ENCODE assay signal across 26 cellular contexts in the genomic region with DNA sequence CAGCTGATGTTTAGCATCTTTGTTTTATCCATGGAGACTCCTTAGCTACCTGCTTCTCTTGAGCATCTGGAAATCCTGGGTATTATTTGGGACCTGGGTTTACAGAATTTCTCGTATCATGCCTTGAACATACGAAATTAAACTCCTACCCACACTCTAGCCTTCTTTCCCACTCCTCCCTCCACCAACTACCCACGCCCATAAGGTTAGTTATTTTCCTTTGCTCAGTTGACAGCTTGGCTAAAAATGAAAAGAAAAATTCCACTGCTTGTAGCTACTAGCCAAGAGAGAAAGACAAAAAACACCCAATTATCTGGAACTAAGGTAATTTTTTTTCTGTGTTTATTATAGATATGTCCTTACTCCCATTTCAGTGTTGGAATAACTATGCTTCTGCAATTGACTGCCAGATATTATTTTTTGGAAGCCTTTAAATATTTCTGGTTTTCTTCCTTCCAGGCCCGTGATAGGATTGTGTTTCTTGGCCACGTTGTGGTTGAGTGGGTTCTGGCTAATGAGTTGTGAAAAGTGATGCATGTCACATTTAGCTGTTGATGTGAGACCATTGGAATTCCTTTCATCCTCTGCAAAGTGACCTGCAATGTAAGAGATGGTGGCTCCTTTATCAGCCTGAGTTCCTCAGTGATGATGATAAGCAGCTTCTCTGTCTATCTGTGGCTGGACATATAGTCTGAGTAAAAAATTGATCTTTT.
DNase-seq lines count a peak whose midpoint lies in the region; ATAC-seq, FAIRE-seq and TF ChIP-seq lines count a peak whose summit lies in the region.
"Had no signal": no experiment of that assay in that cellular context is flagged by ENCODE, and none has a peak within 500 bp of the region (broad histone marks: within the 10 kb centered on the region; RNA-seq: fewer than 3 reads in every experiment).

No MANE protein-coding gene starts in this region.

- WGBS in tibial nerve, 2 donors, result 42 to 51% methylated on average over 5 of the region's 5 CpGs
- 29 to 46% (median 34%) methylated on average over 5 of the region's 5 CpGs for WGBS in small intestine, 3 donors

- TF ChIP-seq CTCF in astrocyte of the spinal cord (IDR thresholded peaks at IDR 0.05; ENCODE audit: low read depth, low read length), result no peak
- no peak for TF ChIP-seq CTCF in tibial nerve (IDR thresholded peaks at IDR 0.05)

- H3K9me3 ChIP-seq in tibial nerve (no peaks in the 10 kb centered on the region), small intestine (ENCODE audit: control insufficient read depth, low read depth) (no peaks in the 10 kb centered on the region)
- H3K9me3 ChIP-seq: HAP-1, MG63, uterus had no signal

- peak; percentile 41 for ATAC-seq in sciatic nerve
- ATAC-seq: activated CD8-positive, alpha-beta memory T cell treated with anti-CD3 and anti-CD28 coated beads, Interleukin-2, amount 10 ng/mL, durations not matched to agents 7 days and 5 days; activated naive CD4-positive, alpha-beta T cell treated with anti-CD3 and anti-CD28 coated beads, Interleukin-2, amount 50 U/mL, for 72 hours; esophagus mucosa; left lobe of liver had no signal

- H3K4me1 ChIP-seq in tibial nerve, result no peaks in the 10 kb centered on the region
- no peaks in the 10 kb centered on the region for H3K4me1 ChIP-seq in small intestine (ENCODE audit: control insufficient read depth in 2 of 2, insufficient read depth in 1 of 2, low read depth in 1 of 2, low read length in 1 of 2)
- H3K4me1 ChIP-seq: HAP-1, uterus had no signal

- H3K27ac ChIP-seq in tibial nerve (no peak overlapping the region), small intestine (ENCODE audit: low read depth in 1 of 2, low read length in 1 of 2) (no peak overlapping the region)
- H3K27ac ChIP-seq: uterus, VCaP had no signal

- no peaks in the 10 kb centered on the region for H3K36me3 ChIP-seq in tibial nerve
- no peaks in the 10 kb centered on the region for H3K36me3 ChIP-seq in small intestine (ENCODE audit: control insufficient read depth in 2 of 2, insufficient read depth in 2 of 2, low read length in 2 of 2)
- H3K36me3 ChIP-seq: HAP-1, MG63, uterus had no signal

- TF ChIP-seq EP300 in tibial nerve (IDR thresholded peaks at IDR 0.05), result no peak

- H3K27me3 ChIP-seq in tibial nerve (no peaks in the 10 kb centered on the region), small intestine (ENCODE audit: control insufficient read depth in 2 of 2, insufficient read depth in 2 of 2, low read length in 2 of 2) (no peaks in the 10 kb centered on the region)
- H3K27me3 ChIP-seq: MG63, uterus had no signal

- intact Hi-C loops in sciatic nerve (cut with DNase I), result no loop called here

- no peak for TF ChIP-seq POLR2A in tibial nerve (IDR thresholded peaks at IDR 0.05)

- DNase-seq in ELF-1 (ENCODE audit: low read depth, low spot score) (peak; percentile 15), astrocyte of the spinal cord (ENCODE audit: low read depth, low spot score) (peak; percentile 18), left kidney (ENCODE audit: low read depth, low spot score) (peak; percentile 92), sciatic nerve (ENCODE audit: low spot score) (no peak), tibial nerve (ENCODE audit: low spot score in 2 of 2) (no peak), small intestine (no peak), NCI-H345 treated with DMSO at 0.1 percent for 48 hours (lab: John Stamatoyannopoulos, UW; ENCODE audit: unreplicated experiment) (no peak)
- DNase-seq: activated CD4-positive, alpha-beta T cell treated with anti-CD3 and anti-CD28 coated beads, Interleukin-2, amount 10 ng/mL, durations not matched to agents 24 days and 14 days; activated CD8-positive, alpha-beta memory T cell treated with anti-CD3 and anti-CD28 coated beads, Interleukin-2, amount 10 ng/mL, durations not matched to agents 7 days and 5 days; aorta; CD4-positive, alpha-beta T cell; DMS153; effector memory CD4-positive, alpha-beta T cell; MG63; NCI-H1436 treated with DMSO at 0.1 percent for 48 hours; NCI-H2171 treated with DMSO at 0.1 percent for 48 hours; NCI-H526; nucleus accumbens; uterus had no signal

- no peak for FAIRE-seq in small intestine (lab: Jason Lieb, UNC)
- FAIRE-seq: frontal cortex, G401.6 had no signal

- in situ Hi-C loops in astrocyte of the spinal cord (cut with HindIII; ENCODE audit: low sequenced_read_pairs), result no loop called here

- H3K4me3 ChIP-seq in astrocyte of the spinal cord (ENCODE audit: low read depth, low read length) (no peak overlapping the region), tibial nerve (no peak overlapping the region), small intestine (ENCODE audit: low read depth in 1 of 2, low read length in 2 of 2) (no peak overlapping the region)
- H3K4me3 ChIP-seq: HAP-1, MG63, uterus had no signal

Comparison
In these comparisons a context has a peak if more than half of its experiments do, and no peak if none do; other contexts are left out.
1. DNase-seq: peak in ELF-1 (single experiment), astrocyte of the spinal cord (single experiment) and left kidney (single experiment); none in sciatic nerve (single experiment), tibial nerve (0 of 2), small intestine (single experiment) and NCI-H345 treated with DMSO at 0.1 percent for 48 hours (single experiment).